Comparison of ENCODE assay signal across 1 cellular context in the genomic region with DNA sequence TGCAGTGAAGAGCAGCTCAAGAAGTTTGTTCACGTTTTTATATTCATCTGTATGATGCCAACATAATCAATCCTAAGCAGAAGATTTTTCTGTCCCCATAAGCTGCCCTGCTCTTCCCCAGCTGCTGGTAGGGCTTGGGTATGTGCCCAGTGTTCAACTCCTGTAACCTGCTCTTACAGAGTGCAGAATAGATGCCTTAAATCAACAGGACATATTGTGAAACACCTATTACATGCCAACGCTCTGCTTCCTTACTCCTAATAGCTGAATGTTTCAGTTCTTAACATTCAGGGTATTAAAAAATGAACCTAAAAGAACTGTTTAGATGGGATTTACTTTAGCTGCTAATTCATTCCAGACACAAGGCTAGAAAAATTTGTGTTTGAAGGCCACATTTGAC.
A peak's percentile ranks its signal among the peaks of the same experiment; 100 is the strongest.
TF ChIP-seq lines count a peak whose summit lies in the region.

No MANE protein-coding gene starts in this region.

TF ChIP-seq in HepG2, 621 proteins besides CTCF, POLR2A, EP300 and RAD21 (continued from another document and continues in another):
- TF ChIP-seq, protein P1, sequence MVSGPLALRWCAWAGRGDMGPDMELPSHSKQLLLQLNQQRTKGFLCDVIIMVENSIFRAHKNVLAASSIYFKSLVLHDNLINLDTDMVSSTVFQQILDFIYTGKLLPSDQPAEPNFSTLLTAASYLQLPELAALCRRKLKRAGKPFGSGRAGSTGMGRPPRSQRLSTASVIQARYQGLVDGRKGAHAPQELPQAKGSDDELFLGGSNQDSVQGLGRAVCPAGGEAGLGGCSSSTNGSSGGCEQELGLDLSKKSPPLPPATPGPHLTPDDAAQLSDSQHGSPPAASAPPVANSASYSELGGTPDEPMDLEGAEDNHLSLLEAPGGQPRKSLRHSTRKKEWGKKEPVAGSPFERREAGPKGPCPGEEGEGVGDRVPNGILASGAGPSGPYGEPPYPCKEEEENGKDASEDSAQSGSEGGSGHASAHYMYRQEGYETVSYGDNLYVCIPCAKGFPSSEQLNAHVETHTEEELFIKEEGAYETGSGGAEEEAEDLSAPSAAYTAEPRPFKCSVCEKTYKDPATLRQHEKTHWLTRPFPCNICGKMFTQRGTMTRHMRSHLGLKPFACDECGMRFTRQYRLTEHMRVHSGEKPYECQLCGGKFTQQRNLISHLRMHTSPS (CRISPR knock-in tag; IDR thresholded peaks at IDR 0.05; ENCODE audit: low read depth): peak; percentile 76
- no peak for TF ChIP-seq ZNF441 (CRISPR knock-in tag; IDR thresholded peaks at IDR 0.05; ENCODE audit: borderline replicate concordance)
- peak; percentile 54 for TF ChIP-seq HOXA3 (CRISPR knock-in tag; IDR thresholded peaks at IDR 0.05)
- no peak for TF ChIP-seq CREB1 (IDR thresholded peaks at IDR 0.05)
- peak; percentile 30; the same call in 1 of the 2 replicates for TF ChIP-seq CREB1 (CRISPR knock-in tag; IDR thresholded peaks at IDR 0.05)
- no peak for TF ChIP-seq ZFP1 (CRISPR knock-in tag; IDR thresholded peaks at IDR 0.05)
- 0 out of 2 replicates have a peak, but pooled peaks have one; percentile 42 for TF ChIP-seq ZMYM3 (CRISPR knock-in tag; IDR thresholded peaks at IDR 0.05)
- no peak for TF ChIP-seq ZNF251 (CRISPR knock-in tag; IDR thresholded peaks at IDR 0.05)
- TF ChIP-seq CREM (IDR thresholded peaks at IDR 0.05): peak; percentile 51; the same call in 1 of the 2 replicates
- no peak for TF ChIP-seq CREM (CRISPR knock-in tag; IDR thresholded peaks at IDR 0.05)
- TF ChIP-seq ZNF780A (CRISPR knock-in tag; IDR thresholded peaks at IDR 0.05): peak; percentile 61; the same call in 1 of the 2 replicates
- TF ChIP-seq BCL6 (CRISPR knock-in tag; IDR thresholded peaks at IDR 0.05): peak; percentile 40; the same call in 1 of the 2 replicates
- peak; percentile 70; the same call in 1 of the 2 replicates for TF ChIP-seq MIER3 (CRISPR knock-in tag; IDR thresholded peaks at IDR 0.05; ENCODE audit: borderline replicate concordance)
- TF ChIP-seq, protein P2, sequence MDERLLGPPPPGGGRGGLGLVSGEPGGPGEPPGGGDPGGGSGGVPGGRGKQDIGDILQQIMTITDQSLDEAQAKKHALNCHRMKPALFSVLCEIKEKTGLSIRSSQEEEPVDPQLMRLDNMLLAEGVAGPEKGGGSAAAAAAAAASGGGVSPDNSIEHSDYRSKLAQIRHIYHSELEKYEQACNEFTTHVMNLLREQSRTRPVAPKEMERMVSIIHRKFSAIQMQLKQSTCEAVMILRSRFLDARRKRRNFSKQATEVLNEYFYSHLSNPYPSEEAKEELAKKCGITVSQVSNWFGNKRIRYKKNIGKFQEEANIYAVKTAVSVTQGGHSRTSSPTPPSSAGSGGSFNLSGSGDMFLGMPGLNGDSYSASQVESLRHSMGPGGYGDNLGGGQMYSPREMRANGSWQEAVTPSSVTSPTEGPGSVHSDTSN (CRISPR knock-in tag; IDR thresholded peaks at IDR 0.05): no peak
- peak; percentile 63 for TF ChIP-seq IRF2 (CRISPR knock-in tag; IDR thresholded peaks at IDR 0.05)
- TF ChIP-seq FOSL1 (CRISPR knock-in tag; IDR thresholded peaks at IDR 0.05; ENCODE audit: borderline replicate concordance): no peak
- TF ChIP-seq FOXP1 (IDR thresholded peaks at IDR 0.05): no peak
- peak; percentile 32; the same call in 1 of the 2 replicates for TF ChIP-seq FOXP1 (CRISPR knock-in tag; IDR thresholded peaks at IDR 0.05)
- TF ChIP-seq ZNF644 (CRISPR knock-in tag; IDR thresholded peaks at IDR 0.05; ENCODE audit: low read depth): 0 out of 2 replicates have a peak, but pooled peaks have one; percentile 44
- TF ChIP-seq ZC3H13 (CRISPR knock-in tag; IDR thresholded peaks at IDR 0.05): no peak
- no peak for TF ChIP-seq TCF7L2 (IDR thresholded peaks at IDR 0.05; ENCODE audit: low read depth, low read length)
- peak; percentile 79 for TF ChIP-seq ZEB1 (IDR thresholded peaks at IDR 0.05; ENCODE audit: insufficient replicate concordance, low read depth)
- TF ChIP-seq ZNF382 (CRISPR knock-in tag; IDR thresholded peaks at IDR 0.05; ENCODE audit: borderline replicate concordance): no peak
- no peak for TF ChIP-seq NPAS2 (CRISPR knock-in tag; IDR thresholded peaks at IDR 0.05; ENCODE audit: borderline replicate concordance)
- TF ChIP-seq, protein P3, sequence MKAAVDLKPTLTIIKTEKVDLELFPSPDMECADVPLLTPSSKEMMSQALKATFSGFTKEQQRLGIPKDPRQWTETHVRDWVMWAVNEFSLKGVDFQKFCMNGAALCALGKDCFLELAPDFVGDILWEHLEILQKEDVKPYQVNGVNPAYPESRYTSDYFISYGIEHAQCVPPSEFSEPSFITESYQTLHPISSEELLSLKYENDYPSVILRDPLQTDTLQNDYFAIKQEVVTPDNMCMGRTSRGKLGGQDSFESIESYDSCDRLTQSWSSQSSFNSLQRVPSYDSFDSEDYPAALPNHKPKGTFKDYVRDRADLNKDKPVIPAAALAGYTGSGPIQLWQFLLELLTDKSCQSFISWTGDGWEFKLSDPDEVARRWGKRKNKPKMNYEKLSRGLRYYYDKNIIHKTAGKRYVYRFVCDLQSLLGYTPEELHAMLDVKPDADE (CRISPR knock-in tag; IDR thresholded peaks at IDR 0.05): no peak
- TF ChIP-seq GABPB1 (CRISPR knock-in tag; IDR thresholded peaks at IDR 0.05): peak; percentile 22; the same call in 1 of the 2 replicates
- no peak for TF ChIP-seq ZNF850 (CRISPR knock-in tag; conservative IDR thresholded peaks at IDR 0.05)
- peak; percentile 85 for TF ChIP-seq MED1 (CRISPR knock-in tag; IDR thresholded peaks at IDR 0.05)
- no peak for TF ChIP-seq NAIF1 (CRISPR knock-in tag; IDR thresholded peaks at IDR 0.05; ENCODE audit: borderline replicate concordance)
- TF ChIP-seq SIX1 (CRISPR knock-in tag; IDR thresholded peaks at IDR 0.05; ENCODE audit: borderline replicate concordance): peak; percentile 48; the same call in 1 of the 2 replicates
- TF ChIP-seq ZKSCAN5 (CRISPR knock-in tag; IDR thresholded peaks at IDR 0.05): peak; percentile 41; the same call in 1 of the 2 replicates
- TF ChIP-seq, protein P4, sequence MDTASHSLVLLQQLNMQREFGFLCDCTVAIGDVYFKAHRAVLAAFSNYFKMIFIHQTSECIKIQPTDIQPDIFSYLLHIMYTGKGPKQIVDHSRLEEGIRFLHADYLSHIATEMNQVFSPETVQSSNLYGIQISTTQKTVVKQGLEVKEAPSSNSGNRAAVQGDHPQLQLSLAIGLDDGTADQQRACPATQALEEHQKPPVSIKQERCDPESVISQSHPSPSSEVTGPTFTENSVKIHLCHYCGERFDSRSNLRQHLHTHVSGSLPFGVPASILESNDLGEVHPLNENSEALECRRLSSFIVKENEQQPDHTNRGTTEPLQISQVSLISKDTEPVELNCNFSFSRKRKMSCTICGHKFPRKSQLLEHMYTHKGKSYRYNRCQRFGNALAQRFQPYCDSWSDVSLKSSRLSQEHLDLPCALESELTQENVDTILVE (CRISPR knock-in tag; IDR thresholded peaks at IDR 0.05): 0 out of 2 replicates have a peak, but pooled peaks have one; percentile 31
- peak; percentile 63; the same call in 1 of the 2 replicates for TF ChIP-seq ELF3 (CRISPR knock-in tag; IDR thresholded peaks at IDR 0.05)
- no peak for TF ChIP-seq SRSF4 (IDR thresholded peaks at IDR 0.05; ENCODE audit: low read depth, low read length, poor library complexity, severe bottlenecking)
- peak; percentile 39; the same call in 1 of the 2 replicates for TF ChIP-seq ZNF7 (CRISPR knock-in tag; IDR thresholded peaks at IDR 0.05)
- no peak for TF ChIP-seq TARDBP (CRISPR knock-in tag; IDR thresholded peaks at IDR 0.05)
- peak; percentile 53 for TF ChIP-seq RARA (CRISPR knock-in tag; IDR thresholded peaks at IDR 0.05)
- peak; percentile 44; the same call in 1 of the 2 replicates for TF ChIP-seq ZNF121 (CRISPR knock-in tag; IDR thresholded peaks at IDR 0.05)
- peak; percentile 90 for TF ChIP-seq FOXA3 (CRISPR knock-in tag; IDR thresholded peaks at IDR 0.05)
- no peak for TF ChIP-seq ZNF446 (CRISPR knock-in tag; IDR thresholded peaks at IDR 0.05)
- TF ChIP-seq, protein P5, sequence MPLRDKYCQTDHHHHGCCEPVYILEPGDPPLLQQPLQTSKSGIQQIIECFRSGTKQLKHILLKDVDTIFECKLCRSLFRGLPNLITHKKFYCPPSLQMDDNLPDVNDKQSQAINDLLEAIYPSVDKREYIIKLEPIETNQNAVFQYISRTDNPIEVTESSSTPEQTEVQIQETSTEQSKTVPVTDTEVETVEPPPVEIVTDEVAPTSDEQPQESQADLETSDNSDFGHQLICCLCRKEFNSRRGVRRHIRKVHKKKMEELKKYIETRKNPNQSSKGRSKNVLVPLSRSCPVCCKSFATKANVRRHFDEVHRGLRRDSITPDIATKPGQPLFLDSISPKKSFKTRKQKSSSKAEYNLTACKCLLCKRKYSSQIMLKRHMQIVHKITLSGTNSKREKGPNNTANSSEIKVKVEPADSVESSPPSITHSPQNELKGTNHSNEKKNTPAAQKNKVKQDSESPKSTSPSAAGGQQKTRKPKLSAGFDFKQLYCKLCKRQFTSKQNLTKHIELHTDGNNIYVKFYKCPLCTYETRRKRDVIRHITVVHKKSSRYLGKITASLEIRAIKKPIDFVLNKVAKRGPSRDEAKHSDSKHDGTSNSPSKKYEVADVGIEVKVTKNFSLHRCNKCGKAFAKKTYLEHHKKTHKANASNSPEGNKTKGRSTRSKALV (CRISPR knock-in tag; IDR thresholded peaks at IDR 0.05): no peak
- TF ChIP-seq ZNF331 (CRISPR knock-in tag; IDR thresholded peaks at IDR 0.05): peak; percentile 43; the same call in 1 of the 2 replicates
- TF ChIP-seq ZNF879 (CRISPR knock-in tag; IDR thresholded peaks at IDR 0.05): no peak
- no peak for TF ChIP-seq PITX1 (CRISPR knock-in tag; IDR thresholded peaks at IDR 0.05)
- peak; percentile 52; the same call in 1 of the 2 replicates for TF ChIP-seq SOX5 (CRISPR knock-in tag; IDR thresholded peaks at IDR 0.05; ENCODE audit: borderline replicate concordance)
- TF ChIP-seq NCOA2 (CRISPR knock-in tag; IDR thresholded peaks at IDR 0.05): peak; percentile 69
- no peak for TF ChIP-seq ZBTB3 (CRISPR knock-in tag; IDR thresholded peaks at IDR 0.05; ENCODE audit: borderline replicate concordance, low read depth)
- peak; percentile 50 for TF ChIP-seq HNF4A (CRISPR knock-in tag; IDR thresholded peaks at IDR 0.05)
- TF ChIP-seq PPARG (CRISPR knock-in tag; conservative IDR thresholded peaks at IDR 0.05): peak; percentile 85
- no peak for TF ChIP-seq ZNF557 (CRISPR knock-in tag; IDR thresholded peaks at IDR 0.05)
- TF ChIP-seq, protein P6, sequence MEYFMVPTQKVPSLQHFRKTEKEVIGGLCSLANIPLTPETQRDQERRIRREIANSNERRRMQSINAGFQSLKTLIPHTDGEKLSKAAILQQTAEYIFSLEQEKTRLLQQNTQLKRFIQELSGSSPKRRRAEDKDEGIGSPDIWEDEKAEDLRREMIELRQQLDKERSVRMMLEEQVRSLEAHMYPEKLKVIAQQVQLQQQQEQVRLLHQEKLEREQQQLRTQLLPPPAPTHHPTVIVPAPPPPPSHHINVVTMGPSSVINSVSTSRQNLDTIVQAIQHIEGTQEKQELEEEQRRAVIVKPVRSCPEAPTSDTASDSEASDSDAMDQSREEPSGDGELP (IDR thresholded peaks at IDR 0.05; ENCODE audit: borderline replicate concordance, low read depth): peak; percentile 17; the same call in 1 of the 2 replicates
- TF ChIP-seq SAP130 (CRISPR knock-in tag; IDR thresholded peaks at IDR 0.05; ENCODE audit: low read depth): peak; percentile 27; the same call in 1 of the 2 replicates
- TF ChIP-seq, protein P7, sequence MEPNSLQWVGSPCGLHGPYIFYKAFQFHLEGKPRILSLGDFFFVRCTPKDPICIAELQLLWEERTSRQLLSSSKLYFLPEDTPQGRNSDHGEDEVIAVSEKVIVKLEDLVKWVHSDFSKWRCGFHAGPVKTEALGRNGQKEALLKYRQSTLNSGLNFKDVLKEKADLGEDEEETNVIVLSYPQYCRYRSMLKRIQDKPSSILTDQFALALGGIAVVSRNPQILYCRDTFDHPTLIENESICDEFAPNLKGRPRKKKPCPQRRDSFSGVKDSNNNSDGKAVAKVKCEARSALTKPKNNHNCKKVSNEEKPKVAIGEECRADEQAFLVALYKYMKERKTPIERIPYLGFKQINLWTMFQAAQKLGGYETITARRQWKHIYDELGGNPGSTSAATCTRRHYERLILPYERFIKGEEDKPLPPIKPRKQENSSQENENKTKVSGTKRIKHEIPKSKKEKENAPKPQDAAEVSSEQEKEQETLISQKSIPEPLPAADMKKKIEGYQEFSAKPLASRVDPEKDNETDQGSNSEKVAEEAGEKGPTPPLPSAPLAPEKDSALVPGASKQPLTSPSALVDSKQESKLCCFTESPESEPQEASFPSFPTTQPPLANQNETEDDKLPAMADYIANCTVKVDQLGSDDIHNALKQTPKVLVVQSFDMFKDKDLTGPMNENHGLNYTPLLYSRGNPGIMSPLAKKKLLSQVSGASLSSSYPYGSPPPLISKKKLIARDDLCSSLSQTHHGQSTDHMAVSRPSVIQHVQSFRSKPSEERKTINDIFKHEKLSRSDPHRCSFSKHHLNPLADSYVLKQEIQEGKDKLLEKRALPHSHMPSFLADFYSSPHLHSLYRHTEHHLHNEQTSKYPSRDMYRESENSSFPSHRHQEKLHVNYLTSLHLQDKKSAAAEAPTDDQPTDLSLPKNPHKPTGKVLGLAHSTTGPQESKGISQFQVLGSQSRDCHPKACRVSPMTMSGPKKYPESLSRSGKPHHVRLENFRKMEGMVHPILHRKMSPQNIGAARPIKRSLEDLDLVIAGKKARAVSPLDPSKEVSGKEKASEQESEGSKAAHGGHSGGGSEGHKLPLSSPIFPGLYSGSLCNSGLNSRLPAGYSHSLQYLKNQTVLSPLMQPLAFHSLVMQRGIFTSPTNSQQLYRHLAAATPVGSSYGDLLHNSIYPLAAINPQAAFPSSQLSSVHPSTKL (CRISPR knock-in tag; IDR thresholded peaks at IDR 0.05): peak; percentile 85
- TF ChIP-seq ZNF746 (CRISPR knock-in tag; IDR thresholded peaks at IDR 0.05): no peak
- TF ChIP-seq ZFP36L1 (CRISPR knock-in tag; IDR thresholded peaks at IDR 0.05): no peak
- no peak for TF ChIP-seq YEATS2 (CRISPR knock-in tag; IDR thresholded peaks at IDR 0.05; ENCODE audit: borderline replicate concordance)
- TF ChIP-seq ZNF225 (CRISPR knock-in tag; IDR thresholded peaks at IDR 0.05): no peak
- TF ChIP-seq ZNF160 (CRISPR knock-in tag; IDR thresholded peaks at IDR 0.05): no peak
- 0 out of 2 replicates have a peak, but pooled peaks have one; percentile 20 for TF ChIP-seq ATF1 (CRISPR knock-in tag; IDR thresholded peaks at IDR 0.05)
- peak; percentile 41; the same call in 1 of the 2 replicates for TF ChIP-seq ZNF12 (CRISPR knock-in tag; IDR thresholded peaks at IDR 0.05)
- peak; percentile 42 for TF ChIP-seq ISL2 (CRISPR knock-in tag; IDR thresholded peaks at IDR 0.05)
- TF ChIP-seq, protein P8, sequence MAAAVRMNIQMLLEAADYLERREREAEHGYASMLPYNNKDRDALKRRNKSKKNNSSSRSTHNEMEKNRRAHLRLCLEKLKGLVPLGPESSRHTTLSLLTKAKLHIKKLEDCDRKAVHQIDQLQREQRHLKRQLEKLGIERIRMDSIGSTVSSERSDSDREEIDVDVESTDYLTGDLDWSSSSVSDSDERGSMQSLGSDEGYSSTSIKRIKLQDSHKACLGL (CRISPR knock-in tag; IDR thresholded peaks at IDR 0.05): no peak
- TF ChIP-seq ZNF816 (CRISPR knock-in tag; IDR thresholded peaks at IDR 0.05; ENCODE audit: borderline replicate concordance): 0 out of 2 replicates have a peak, but pooled peaks have one; percentile 29
- TF ChIP-seq CAMTA2 (CRISPR knock-in tag; IDR thresholded peaks at IDR 0.05; ENCODE audit: borderline replicate concordance): no peak
- TF ChIP-seq U2AF1 (optimal IDR thresholded peaks at IDR 0.05; ENCODE audit: low read depth, low read length): no peak
- TF ChIP-seq MIXL1 (CRISPR knock-in tag; IDR thresholded peaks at IDR 0.05): peak; percentile 74; the same call in 1 of the 2 replicates
